Comparison of ENCODE assay signal across 8 cellular contexts in the genomic region with DNA sequence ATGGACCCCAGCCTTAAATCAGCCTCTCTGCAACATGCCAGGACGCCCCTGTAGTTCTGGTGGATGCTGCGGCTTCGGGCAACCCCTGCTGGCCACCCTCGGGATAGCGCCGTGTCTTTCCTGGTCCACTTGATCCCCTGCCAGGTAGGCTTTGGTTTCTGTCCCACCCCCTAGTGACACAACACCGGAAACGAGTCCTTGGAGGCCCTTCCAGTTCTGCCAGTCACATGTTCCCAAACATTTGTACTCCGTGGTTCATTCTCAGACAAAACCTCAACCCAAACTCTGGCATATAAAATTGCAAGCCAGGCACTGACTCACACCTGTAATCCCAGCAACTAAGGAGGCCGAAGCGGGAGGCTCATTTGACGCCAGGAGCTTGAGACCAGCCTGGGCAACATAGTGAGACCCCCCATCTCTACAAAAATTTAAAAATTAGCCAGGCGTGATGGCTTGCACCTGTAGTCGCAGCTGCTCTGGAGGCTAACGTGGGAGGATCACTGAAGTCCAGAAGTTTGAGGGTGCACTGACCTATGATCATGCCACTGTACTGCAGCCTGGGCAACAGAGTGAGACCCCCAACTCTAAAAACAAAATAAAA. TPM values are rescaled to one million over a fixed set of nuclear protein-coding genes. Genes with fewer than 3 reads are reported as not detected.
DNase-seq lines count a peak whose midpoint lies in the region; ATAC-seq and TF ChIP-seq lines count a peak whose summit lies in the region.

No MANE protein-coding gene starts in this region.

- DNase-seq in AG04450 (ENCODE audit: low read depth, low spot score) (peak; percentile 11), NCI-H1092 treated with DMSO at 0.1 percent for 48 hours (lab: John Stamatoyannopoulos, UW) (peak; percentile 91), T-helper 17 cell (peak; percentile 44 to 56 (median 56)), ascending aorta (ENCODE audit: low spot score in 2 of 2) (peak in 1 of 2 donors; percentile 91), hepatocyte (ENCODE audit: low spot score) (peak; percentile 88), skeletal muscle cell (ENCODE audit: low read depth) (peak; percentile 23)

- H3K36me3 Mint-ChIP-seq in T-helper 17 cell (ENCODE audit: low read depth): no peaks in the 10 kb centered on the region

- no peak overlapping the region for H3K4me2 ChIP-seq in hepatocyte

- H3K4me1 ChIP-seq in ascending aorta (no peaks in the 10 kb centered on the region), hepatocyte (ENCODE audit: insufficient read depth) (no peaks in the 10 kb centered on the region)

- H3K9me2 ChIP-seq in hepatocyte (replicated peaks; ENCODE audit: insufficient read depth): no peaks in the 10 kb centered on the region

- H3K4me3 Mint-ChIP-seq in T-helper 17 cell: no peak overlapping the region

- no peaks in the 10 kb centered on the region for H4K20me1 ChIP-seq in hepatocyte (ENCODE audit: insufficient read depth, poor library complexity, severe bottlenecking)

- intact Hi-C loops in ascending aorta (cut with DNase I): loop anchor here (1.0 to 10.0 kb wide), 2 partner anchors 49 to 176 kb away; no protein-coding TSS in a partner anchor

- H3K27ac Mint-ChIP-seq in T-helper 17 cell: no peak overlapping the region

- no peak overlapping the region for H3K4me3 ChIP-seq in AG04450 (ENCODE audit: low read depth, low read length)
- H3K4me3 ChIP-seq in ascending aorta: no peak overlapping the region
- no peak overlapping the region for H3K4me3 ChIP-seq in hepatocyte
- no peak overlapping the region for H3K4me3 ChIP-seq in skeletal muscle cell (ENCODE audit: low read depth, low read length)

- H2AFZ ChIP-seq in hepatocyte: no peak overlapping the region

- POLR2A ChIA-PET in AG04450 (lab: Yijun Ruan, JAX): no interaction called here

- 37% methylated on average over 15 of the region's 15 CpGs for WGBS in hepatocyte (ENCODE audit: low lambda C conversion rate, missing lambda C conversion rate)

- peaks cover 19% of the 10 kb centered on the region for H3K4me1 Mint-ChIP-seq in T-helper 17 cell

- CTCF ChIA-PET in AG04450 (lab: Charles Lee): interaction anchor here (1.3 to 2.1 kb wide), 2 partner anchors 11 to 50 kb away, joined by 4 to 7 read pairs; no protein-coding TSS in a partner anchor

- peak; percentile 79 for TF ChIP-seq CTCF in AG04450 (IDR thresholded peaks at IDR 0.05; ENCODE audit: low read depth, low read length)
- peak; percentile 70 to 72 (median 72) for TF ChIP-seq CTCF in ascending aorta (IDR thresholded peaks at IDR 0.05)
- peak; percentile 71 for TF ChIP-seq CTCF in hepatocyte (IDR thresholded peaks at IDR 0.05; ENCODE audit: poor library complexity)

- peaks cover 11% of the 10 kb centered on the region for H3K27me3 ChIP-seq in AG04450 (ENCODE audit: control insufficient read depth, insufficient read depth, low read length)
- H3K27me3 ChIP-seq in ascending aorta: peaks cover 4% of the 10 kb centered on the region
- H3K27me3 ChIP-seq in hepatocyte: peaks cover 1% of the 10 kb centered on the region

- H3K36me3 ChIP-seq in ascending aorta (no peaks in the 10 kb centered on the region), hepatocyte (replicated peaks; ENCODE audit: insufficient read depth, low read depth) (no peaks in the 10 kb centered on the region)

- H3K9me3 ChIP-seq in AG04450 (ENCODE audit: control insufficient read depth, insufficient read depth, low read length) (no peaks in the 10 kb centered on the region; the same call in 1 of the 2 replicates), T-helper 17 cell (ENCODE audit: control insufficient read depth, low read length, poor library complexity, severe bottlenecking) (no peaks in the 10 kb centered on the region), ascending aorta (no peaks in the 10 kb centered on the region), hepatocyte (ENCODE audit: low read depth) (no peaks in the 10 kb centered on the region)

- no peaks in the 10 kb centered on the region for H3K79me2 ChIP-seq in hepatocyte

- H3K27ac ChIP-seq in AG04450 (ENCODE audit: low read depth, low read length): peak overlapping the region; percentile 31
- H3K27ac ChIP-seq in ascending aorta: no peak overlapping the region
- H3K27ac ChIP-seq in hepatocyte: no peak overlapping the region

- no peaks in the 10 kb centered on the region for H3K27me3 Mint-ChIP-seq in T-helper 17 cell

- ATAC-seq in GM18868 (IDR thresholded peaks at IDR 0.05; ENCODE audit: unreplicated experiment) (peak; percentile 52), T-helper 17 cell (peak; percentile 85), GM21526 (IDR thresholded peaks at IDR 0.05; ENCODE audit: low FRiP score, unreplicated experiment) (no peak)

RNA-seq across cellular contexts. Expression of gene RASAL1, which starts 37.0 kb away (rescaled TPM):
- polyA plus RNA-seq in AG04450 (2011; rRNA removed): not detected in 2 replicates
- not detected in 2 replicates for polyA minus RNA-seq in AG04450 (2011; rRNA and poly(A)+ RNA removed)
- under 1 TPM; 0.15 to 0.89 TPM for total RNA-seq in T-helper 17 cell
- total RNA-seq in ascending aorta: 0.64 TPM
- not detected in 2 replicates for total RNA-seq in hepatocyte
- polyA plus RNA-seq in hepatocyte: 0.22 and 0.74 TPM in 2 replicates

RNA-seq across cellular contexts. Expression of gene DTX1, which starts 42.0 kb away (rescaled TPM):
- polyA plus RNA-seq in AG04450 (2011; rRNA removed) (0.05 and 0.25 TPM in 2 replicates), hepatocyte (0.89 and 2.3 TPM in 2 replicates)
- not detected in 2 replicates for polyA minus RNA-seq in AG04450 (2011; rRNA and poly(A)+ RNA removed)
- total RNA-seq in T-helper 17 cell (10 to 100 TPM; 20.7 to 27.7 TPM), ascending aorta (4.5 TPM), hepatocyte (0.47 and 1.0 TPM in 2 replicates)

RNA-seq across cellular contexts. Expression of gene CFAP73, which starts 51.0 kb away (rescaled TPM):
- polyA plus RNA-seq in AG04450 (2011; rRNA removed): not detected in 2 replicates
- not detected in 2 replicates for polyA minus RNA-seq in AG04450 (2011; rRNA and poly(A)+ RNA removed)
- total RNA-seq in T-helper 17 cell: not detected
- not detected for total RNA-seq in ascending aorta
- total RNA-seq in hepatocyte: not detected in 2 replicates
- not detected in 2 replicates for polyA plus RNA-seq in hepatocyte
